Comparison of ENCODE assay signal across 23 cellular contexts in the genomic region with DNA sequence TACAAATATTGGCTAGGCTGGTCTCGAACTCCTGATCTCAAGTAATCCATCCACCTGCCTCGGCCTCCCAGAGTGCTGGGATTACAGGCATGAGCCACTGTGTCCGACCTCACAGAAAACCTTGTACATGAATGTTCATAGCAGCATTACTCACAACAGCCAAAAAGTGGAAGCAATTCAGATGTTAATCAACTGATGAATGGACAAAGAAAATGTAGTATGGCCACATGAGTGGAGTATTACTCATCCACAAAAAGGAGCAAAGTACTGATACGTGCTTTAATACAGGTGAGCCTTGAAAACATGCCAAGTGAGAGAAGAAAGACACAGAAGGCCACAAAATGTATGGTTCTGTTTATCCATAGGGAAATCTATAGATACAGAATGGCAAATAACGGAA.
"Had no signal": no experiment of that assay in that cellular context is flagged by ENCODE, and none has a peak within 500 bp of the region (broad histone marks: within the 10 kb centered on the region; RNA-seq: fewer than 3 reads in every experiment).

No MANE protein-coding gene starts in this region.

- H3K27me3 ChIP-seq: colonic mucosa, gastrocnemius medialis, left lung, sigmoid colon, tibial nerve, upper lobe of right lung, uterus had no signal

- DNase-seq: colonic mucosa; effector CD8-positive, alpha-beta T cell; endodermal cell; erythroblast; gastrocnemius medialis; head of caudate nucleus; kidney; left cardiac atrium; left lung; mesendoderm; naive thymus-derived CD8-positive, alpha-beta T cell; nephron progenitor cell; nucleus accumbens; right cardiac atrium; sigmoid colon; stimulated activated CD4-positive, alpha-beta T cell treated with anti-CD3 and anti-CD28 coated beads, Interleukin-15, amount 100 ng/mL, for 24 hours; stimulated activated CD4-positive, alpha-beta T cell treated with anti-CD3 and anti-CD28 coated beads, Interleukin-2, amount 100 ng/mL, for 48 hours; stimulated activated naive B cell treated with anti-CD40 and anti-IgM and Interleukin-4, amounts not matched to agents 10 μg/mL and 1 μg/mL and 100 μg/mL, for 72 hours; upper lobe of right lung; uterus had no signal

- FAIRE-seq: kidney had no signal

- H3K4me3 ChIP-seq: colonic mucosa, gastrocnemius medialis, left lung, prostate gland, sigmoid colon, thoracic aorta, tibial nerve, upper lobe of right lung, uterus had no signal

- ATAC-seq: gastrocnemius medialis; left cardiac atrium; left lung; naive thymus-derived CD8-positive, alpha-beta T cell; right cardiac atrium; stimulated activated naive B cell treated with anti-CD40 and anti-IgM and Interleukin-4, amounts not matched to agents 10 μg/mL and 1 μg/mL and 100 μg/mL, for 72 hours; upper lobe of right lung had no signal

- H3K27ac ChIP-seq: colonic mucosa, gastrocnemius medialis, left lung, prostate gland, sigmoid colon, thoracic aorta, tibial nerve, upper lobe of right lung, uterus had no signal

- H3K4me1 ChIP-seq: colonic mucosa, gastrocnemius medialis, left lung, prostate gland, sigmoid colon, uterus had no signal

- H3K9me3 ChIP-seq: colonic mucosa, gastrocnemius medialis, left lung, prostate gland, sigmoid colon, thoracic aorta, tibial nerve, upper lobe of right lung, uterus had no signal

- H3K36me3 ChIP-seq: prostate gland, uterus had no signal
